10 cellular contexts compared by ENCODE assay signal in the genomic region with DNA sequence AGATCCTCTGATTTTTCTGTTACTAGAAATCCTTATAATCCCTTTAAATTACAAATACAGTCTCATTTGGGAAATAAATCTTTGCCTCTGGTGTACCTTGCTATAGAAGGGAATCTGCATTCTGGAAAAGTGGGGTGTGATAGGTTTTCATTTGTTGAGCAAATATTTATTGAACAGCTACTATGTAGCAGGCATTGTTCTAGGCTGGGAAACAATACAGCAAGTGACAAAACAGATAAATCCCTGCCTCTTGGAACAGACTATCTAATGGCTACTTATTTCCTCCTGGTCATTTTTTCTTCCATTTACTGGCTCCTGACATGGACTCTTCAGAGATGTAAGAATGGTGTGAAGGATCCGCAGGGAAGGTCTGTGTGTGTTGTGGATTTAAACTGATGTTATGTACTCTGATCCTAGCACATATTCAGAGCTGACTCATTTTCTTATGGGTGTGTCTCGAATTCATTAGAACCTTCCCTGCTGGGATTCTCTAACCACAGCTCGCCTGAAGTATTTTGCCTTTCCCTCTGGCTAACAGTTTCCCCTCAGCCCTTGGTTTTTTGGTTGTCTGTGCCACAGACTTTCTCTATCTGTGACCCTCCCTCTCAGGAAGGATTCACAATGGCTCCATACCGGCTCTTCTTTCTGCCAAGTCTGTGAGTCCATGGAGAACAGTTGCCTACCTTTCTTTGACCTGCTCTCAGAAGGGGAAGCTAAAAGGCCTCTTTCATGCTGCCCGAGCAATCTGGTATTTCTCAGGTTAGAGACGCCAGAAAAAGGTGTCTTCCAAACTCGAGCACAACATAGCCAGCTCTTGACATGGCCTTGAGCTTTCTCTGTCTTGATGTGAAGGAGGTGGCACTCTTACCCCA. TPM values are rescaled to one million over a fixed set of nuclear protein-coding genes. Genes with fewer than 3 reads are reported as not detected.
DNase-seq lines count a peak whose midpoint lies in the region; ATAC-seq, FAIRE-seq and TF ChIP-seq lines count a peak whose summit lies in the region.
"Had no signal": no experiment of that assay in that cellular context is flagged by ENCODE, and none has a peak within 500 bp of the region (broad histone marks: within the 10 kb centered on the region; RNA-seq: fewer than 3 reads in every experiment).

No MANE protein-coding gene starts in this region.

- 53% methylated on average over 7 of the region's 7 CpGs for WGBS in smooth muscle cell (ENCODE audit: low lambda C conversion rate)
- 12% methylated on average over 7 of the region's 7 CpGs for WGBS in HepG2 (ENCODE audit: low lambda C conversion rate)

- in situ Hi-C loops in HepG2 (cut with HindIII; ENCODE audit: extremely low pct_ligation_motif_present, low pct_unique_long_range_greater_than_20kb), result no loop called here

- H3K4me3 ChIP-seq in fibroblast of mammary gland (ENCODE audit: control insufficient read depth, low read depth, low read length) (no peak overlapping the region), smooth muscle cell (no peak overlapping the region), HepG2 (replicated peaks in 1 of 3; ENCODE audit: insufficient read depth in 1 of 3, low read depth in 2 of 3, low read length in 3 of 3) (no peak overlapping the region)

- H2AFZ ChIP-seq in smooth muscle cell (ENCODE audit: low read depth) (no peak overlapping the region), HepG2 (ENCODE audit: low read length) (no peak overlapping the region)

- H4K20me1 ChIP-seq in smooth muscle cell (ENCODE audit: low read depth), result no peaks in the 10 kb centered on the region
- H4K20me1 ChIP-seq in HepG2 (ENCODE audit: insufficient read depth, low read length), result no peaks in the 10 kb centered on the region

- H3F3A ChIP-seq in smooth muscle cell (ENCODE audit: low read depth), result peaks cover 7% of the 10 kb centered on the region

- CTCF ChIA-PET in HepG2 (lab: Yijun Ruan, JAX; ENCODE audit: low intra/inter-chr PET ratio, low total read pairs), result no interaction called here

- H3K4me2 ChIP-seq in smooth muscle cell (peak overlapping the region; percentile 24), HepG2 (ENCODE audit: low read depth, low read length) (no peak overlapping the region)

- H3K27me3 ChIP-seq in smooth muscle cell (ENCODE audit: low read depth) (no peaks in the 10 kb centered on the region), HepG2 (ENCODE audit: control insufficient read depth in 1 of 2, insufficient read depth in 2 of 2, low read length in 2 of 2) (no peaks in the 10 kb centered on the region)

- TF ChIP-seq EP300 in HepG2 (IDR thresholded peaks at IDR 0.05; ENCODE audit: low read depth in 2 of 2, low read length in 2 of 2) (no peak), HepG2 (CRISPR knock-in tag; IDR thresholded peaks at IDR 0.05; ENCODE audit: borderline replicate concordance) (no peak)

- ATAC-seq in HepG2, result no peak

- H3K9ac ChIP-seq in smooth muscle cell (ENCODE audit: low read depth), result no peak overlapping the region
- no peak overlapping the region for H3K9ac ChIP-seq in HepG2 (ENCODE audit: insufficient read depth, low read depth, low read length)

- no peaks in the 10 kb centered on the region for H3K79me2 ChIP-seq in smooth muscle cell (ENCODE audit: low read depth)
- no peaks in the 10 kb centered on the region for H3K79me2 ChIP-seq in HepG2 (ENCODE audit: insufficient read depth, low read length)

- BruUV-seq in HepG2 (replicated peaks; lab: Mats Ljungman, UMichigan), result no TSS peak

- H3K4me1 ChIP-seq in smooth muscle cell (ENCODE audit: low read depth) (peaks cover 6% of the 10 kb centered on the region), HepG2 (ENCODE audit: insufficient read depth, low read length) (no peaks in the 10 kb centered on the region)

- no peak for TF ChIP-seq RAD21 in HepG2 (CRISPR knock-in tag; IDR thresholded peaks at IDR 0.05)

- TF ChIP-seq POLR2A in HepG2 (IDR thresholded peaks at IDR 0.05; ENCODE audit: insufficient read depth in 1 of 2, low read depth in 2 of 2, low read length in 2 of 2), result no peak

- H3K9me3 ChIP-seq in smooth muscle cell (replicated peaks; ENCODE audit: low read depth), result no peaks in the 10 kb centered on the region
- no peaks in the 10 kb centered on the region for H3K9me3 ChIP-seq in HepG2 (ENCODE audit: low read length)

- peak; percentile 23 for DNase-seq in NCI-H748 (lab: John Stamatoyannopoulos, UW; ENCODE audit: unreplicated experiment)
- no peak for DNase-seq in NCI-H748 treated with DMSO at 0.1 percent for 48 hours (lab: John Stamatoyannopoulos, UW)
- DNase-seq in RKO (ENCODE audit: low spot score), result peak; percentile 10
- peak; percentile 68 for DNase-seq in fibroblast of mammary gland (ENCODE audit: low read depth)
- DNase-seq in smooth muscle cell (lab: John Stamatoyannopoulos, UW; ENCODE audit: unreplicated experiment), result no peak
- no peak for DNase-seq in HepG2 (ENCODE audit: low spot score)
- no peak for DNase-seq in NK-92 (lab: John Stamatoyannopoulos, UW; ENCODE audit: unreplicated experiment)
- no peak for DNase-seq in D721Med (ENCODE audit: insufficient read length, low spot score)
- DNase-seq: NCI-H1694 treated with DMSO at 0.1 percent for 48 hours, SHP77 had no signal

- POLR2A ChIA-PET in HepG2 (lab: Yijun Ruan, JAX), result no interaction called here

- intact Hi-C loops in HepG2 (cut with micrococcal nuclease; ENCODE audit: unreplicated experiment), result no loop called here

- H3K27ac ChIP-seq in smooth muscle cell (ENCODE audit: low read depth) (peak overlapping the region; percentile 22), HepG2 (ENCODE audit: extremely low read length, insufficient read depth, low read length) (no peak overlapping the region)

- TF ChIP-seq CTCF in fibroblast of mammary gland (conservative IDR thresholded peaks at IDR 0.05; ENCODE audit: control insufficient read depth, insufficient read depth, low read depth, low read length) (no peak), smooth muscle cell (IDR thresholded peaks at IDR 0.05; ENCODE audit: borderline replicate concordance, insufficient read depth, poor library complexity, severe bottlenecking) (no peak), HepG2 (CRISPR knock-in tag; IDR thresholded peaks at IDR 0.05) (no peak), D721Med (IDR thresholded peaks at IDR 0.05; ENCODE audit: insufficient read depth, missing control alignments) (no peak)

- H3K36me3 ChIP-seq in smooth muscle cell (ENCODE audit: low read depth), result no peaks in the 10 kb centered on the region
- H3K36me3 ChIP-seq in HepG2 (replicated peaks in 1 of 2; ENCODE audit: control insufficient read depth in 1 of 2, insufficient read depth in 2 of 2, low read length in 2 of 2), result no peaks in the 10 kb centered on the region

- no peak for FAIRE-seq in HepG2 (lab: Jason Lieb, UNC)
- FAIRE-seq in D721Med (lab: Jason Lieb, UNC), result no peak

TF ChIP-seq in HepG2, 621 proteins besides CTCF, POLR2A, EP300 and RAD21 (continues in another document):
- no peak for TF ChIP-seq ZNF891 (CRISPR knock-in tag; IDR thresholded peaks at IDR 0.05)
- TF ChIP-seq ELF3 (CRISPR knock-in tag; IDR thresholded peaks at IDR 0.05), result no peak
- TF ChIP-seq DR1 (CRISPR knock-in tag; IDR thresholded peaks at IDR 0.05), result no peak
- TF ChIP-seq ZNF766 (CRISPR knock-in tag; IDR thresholded peaks at IDR 0.05; ENCODE audit: borderline replicate concordance), result no peak
- no peak for TF ChIP-seq MTA3 (CRISPR knock-in tag; IDR thresholded peaks at IDR 0.05)
- no peak for TF ChIP-seq NKX3-1 (CRISPR knock-in tag; IDR thresholded peaks at IDR 0.05)
- no peak for TF ChIP-seq ZNF121 (CRISPR knock-in tag; IDR thresholded peaks at IDR 0.05)
- no peak for TF ChIP-seq TAF1 (CRISPR knock-in tag; IDR thresholded peaks at IDR 0.05)

RNA-seq across cellular contexts. Expression of a gene that starts 53.7 kb away (rescaled TPM):
- total RNA-seq in smooth muscle cell (10.6 and 12.6 TPM in 2 replicates), HepG2 (2016; rRNA removed; fragmentation: Illumina TruSeq; extraction: Trizol) (0.25 and 0.55 TPM in 2 replicates)
- polyA plus RNA-seq in smooth muscle cell (0.71 and 1.2 TPM in 2 replicates), HepG2 (2011; rRNA removed) (0.63 and 0.76 TPM in 2 replicates)
- total RNA-seq in HepG2 (2016; cell fraction: cytosol; rRNA removed; fragmentation: Illumina TruSeq; extraction: Trizol; ENCODE audit: low read depth), result 0.91 and 1.2 TPM in 2 replicates
- 0.42 and 0.65 TPM in 2 replicates for total RNA-seq in HepG2 (2016; cell fraction: insoluble cytoplasmic fraction; rRNA removed; fragmentation: Illumina TruSeq; extraction: Trizol)
- total RNA-seq in HepG2 (2016; cell fraction: membrane; rRNA removed; fragmentation: Illumina TruSeq; extraction: Trizol), result 0.48 and 0.59 TPM in 2 replicates
- 1.6 and 1.8 TPM in 2 replicates for total RNA-seq in HepG2 (2016; cell fraction: nucleus; rRNA removed; fragmentation: Illumina TruSeq; extraction: Trizol)
- polyA plus RNA-seq in HepG2 (2011; cell fraction: cytosol; rRNA removed), result 0.25 and 0.50 TPM in 2 replicates
- 2.6 and 2.8 TPM in 2 replicates for polyA plus RNA-seq in HepG2 (2011; cell fraction: nucleus; rRNA removed)
- polyA plus RNA-seq in HepG2 (2012), result 0.28 and 0.37 TPM in 2 replicates
- 0.02 and 0.08 TPM in 2 replicates for polyA plus RNA-seq in HepG2 (2016; cell fraction: cytosol; fragmentation: Illumina TruSeq; extraction: Trizol; ENCODE audit: low read depth)
- polyA plus RNA-seq in HepG2 (2016; cell fraction: insoluble cytoplasmic fraction; fragmentation: Illumina TruSeq; extraction: Trizol; ENCODE audit: low read depth), result 0.17 and 0.21 TPM in 2 replicates
- polyA plus RNA-seq in HepG2 (2016; cell fraction: membrane; fragmentation: Illumina TruSeq; extraction: Trizol; ENCODE audit: low read depth), result 0.06 TPM in 1 of 2 replicates, not detected in the other
- 0.47 and 0.68 TPM in 2 replicates for polyA plus RNA-seq in HepG2 (2016; cell fraction: nucleus; fragmentation: Illumina TruSeq; extraction: Trizol; ENCODE audit: insufficient read depth, low read depth)
- polyA minus RNA-seq in HepG2 (2011; rRNA and poly(A)+ RNA removed; ENCODE audit: low replicate concordance), result 1.3 and 5.8 TPM in 2 replicates
- polyA minus RNA-seq in HepG2 (2011; cell fraction: cytosol; rRNA and poly(A)+ RNA removed), result 0.62 and 0.69 TPM in 2 replicates
- polyA minus RNA-seq in HepG2 (2011; cell fraction: nucleus; rRNA and poly(A)+ RNA removed), result 2.1 and 2.8 TPM in 2 replicates

Comparison
In these comparisons a context has a peak if more than half of its experiments do, and no peak if none do; other contexts are left out.
1. DNase-seq: peak in NCI-H748 (single experiment), RKO (single experiment) and fibroblast of mammary gland (single experiment); none in NCI-H748 treated with DMSO at 0.1 percent for 48 hours (single experiment), smooth muscle cell (single experiment), HepG2 (single experiment), NK-92 (single experiment) and D721Med (single experiment).